ENCODE assay signal across 9 cellular contexts in genomic region chr16:22194707-22195444, GRCh38. TPM values are rescaled to one million over a fixed set of nuclear protein-coding genes. Genes with fewer than 3 reads are reported as not detected.
DNase-seq lines count a peak whose midpoint lies in the region; TF ChIP-seq lines count a peak whose summit lies in the region.
"Had no signal": no experiment of that assay in that cellular context is flagged by ENCODE, and none has a peak within 500 bp of the region (broad histone marks: within the 10 kb centered on the region; RNA-seq: fewer than 3 reads in every experiment).

No MANE protein-coding gene starts in this region.

- CTCF ChIA-PET in MCF 10A (lab: Yijun Ruan, JAX) (interaction anchor here (0.6 to 8.7 kb wide), 15 partner anchors 9 to 537 kb away, joined by 3 to 64 read pairs (median 3); partner anchors contain the start of genes POLR3E and UQCRC2), mammary epithelial cell (lab: Charles Lee; ENCODE audit: low non-redundant PET) (no interaction called here)

- H3K36me3 ChIP-seq in mammary epithelial cell (ENCODE audit: insufficient read depth, low read length): no peaks in the 10 kb centered on the region
- H3K36me3 ChIP-seq in mesenchymal stem cell (ENCODE audit: control insufficient read depth in 1 of 2, insufficient read depth in 2 of 2, low read depth in 1 of 2, low read length in 2 of 2): no peaks in the 10 kb centered on the region
- H3K36me3 ChIP-seq in transverse colon: no peaks in the 10 kb centered on the region

- no peaks in the 10 kb centered on the region for H3K79me2 ChIP-seq in mammary epithelial cell (ENCODE audit: insufficient read depth, low read length)

- H3K4me1 Mint-ChIP-seq in MCF 10A (ENCODE audit: insufficient read depth, unreplicated experiment): peaks cover 34% of the 10 kb centered on the region
- peaks cover 52% of the 10 kb centered on the region for H3K4me1 Mint-ChIP-seq in activated naive CD8-positive, alpha-beta T cell (ENCODE audit: low read depth)

- dilution Hi-C loops in mammary epithelial cell (cut with HindIII; ENCODE audit: low sequenced_read_pairs): loop anchor here (10.0 kb wide), 1 partner anchor 60 kb away; no protein-coding TSS in a partner anchor

- no peak overlapping the region for H3K4ac ChIP-seq in mesenchymal stem cell (ENCODE audit: low read depth in 1 of 2, low read length in 2 of 2)

- peaks cover 27% of the 10 kb centered on the region for H3K4me1 ChIP-seq in mammary epithelial cell (ENCODE audit: insufficient read depth, low read length)
- peaks cover 12% of the 10 kb centered on the region for H3K4me1 ChIP-seq in mesenchymal stem cell (ENCODE audit: control insufficient read depth, insufficient read depth, low read depth, low read length)
- peaks cover 7 to 43% (median 13%) of the 10 kb centered on the region in 4 donors for H3K4me1 ChIP-seq in transverse colon

- H2BK120ac ChIP-seq in mesenchymal stem cell (ENCODE audit: low read depth, low read length): no peak overlapping the region

- no peak overlapping the region for H3K18ac ChIP-seq in mesenchymal stem cell (ENCODE audit: low read depth in 1 of 2, low read length in 2 of 2)

- peaks cover 19% of the 10 kb centered on the region for H3K36me3 Mint-ChIP-seq in MCF 10A (ENCODE audit: insufficient read depth, unreplicated experiment)
- H3K36me3 Mint-ChIP-seq in activated naive CD8-positive, alpha-beta T cell: peaks cover 6% of the 10 kb centered on the region

- H2AFZ ChIP-seq in mammary epithelial cell (ENCODE audit: low read depth, low read length) (no peak overlapping the region), mesenchymal stem cell (ENCODE audit: low read depth, low read length) (no peak overlapping the region)

- no peak overlapping the region for H3K4me3 ChIP-seq in mammary epithelial cell (replicated peaks in 1 of 3; ENCODE audit: insufficient read depth in 1 of 3, low read depth in 2 of 3, low read length in 3 of 3)
- H3K4me3 ChIP-seq in mesenchymal stem cell (ENCODE audit: insufficient read depth in 1 of 2, low read depth in 1 of 2, low read length in 2 of 2): no peak overlapping the region
- no peak overlapping the region for H3K4me3 ChIP-seq in transverse colon

- no peaks in the 10 kb centered on the region for H3K27me3 Mint-ChIP-seq in MCF 10A (ENCODE audit: insufficient read depth, unreplicated experiment)
- H3K27me3 Mint-ChIP-seq in activated naive CD8-positive, alpha-beta T cell: no peaks in the 10 kb centered on the region

- DNase-seq in MCF 10A (ENCODE audit: unreplicated experiment): no peak
- DNase-seq in mammary epithelial cell: no peak
- no peak for DNase-seq in mesenchymal stem cell
- no peak for DNase-seq in transverse colon
- no peak for DNase-seq in NOMO-1 treated with DMSO at 0.1 percent for 48 hours (lab: John Stamatoyannopoulos, UW; ENCODE audit: unreplicated experiment)
- DNase-seq in NCI-H146 treated with DMSO at 0.1 percent for 48 hours (lab: John Stamatoyannopoulos, UW; ENCODE audit: unreplicated experiment): no peak
- DNase-seq in NCI-H510A (lab: John Stamatoyannopoulos, UW): no peak

- H3K27ac ChIP-seq in mammary epithelial cell (ENCODE audit: insufficient read depth, low read depth, low read length) (no peak overlapping the region), mesenchymal stem cell (ENCODE audit: low read length, poor library complexity, severe bottlenecking) (no peak overlapping the region), transverse colon (peak overlapping the region; percentile 72 to 85 (median 80))

- H3K79me1 ChIP-seq in mesenchymal stem cell (replicated peaks; ENCODE audit: low read length, poor library complexity, severe bottlenecking): no peaks in the 10 kb centered on the region

- intact Hi-C loops in MCF 10A (cut with micrococcal nuclease): no loop called here
- intact Hi-C loops in mammary epithelial cell (cut with micrococcal nuclease): loop anchor here (1.0 to 10.0 kb wide), 5 partner anchors 11 to 1038 kb away; partner anchors contain the start of genes EEF2K, LDAF1 and POLR3E
- intact Hi-C loops in transverse colon (cut with DNase I; ENCODE audit: low total_unique reads): no loop called here

- no peak overlapping the region for H3K4me2 ChIP-seq in mammary epithelial cell (ENCODE audit: insufficient read depth, low read depth, low read length)
- no peak overlapping the region for H3K4me2 ChIP-seq in mesenchymal stem cell (ENCODE audit: low read length, poor library complexity, severe bottlenecking)

- H2BK5ac ChIP-seq in mesenchymal stem cell (ENCODE audit: low read depth, low read length, poor library complexity, severe bottlenecking): no peak overlapping the region

- no peak overlapping the region for H2BK15ac ChIP-seq in mesenchymal stem cell (ENCODE audit: low read depth, poor library complexity, severe bottlenecking)

- H3K27ac Mint-ChIP-seq in MCF 10A (ENCODE audit: low read depth, unreplicated experiment): peak overlapping the region; percentile 40
- peak overlapping the region; percentile 94 for H3K27ac Mint-ChIP-seq in activated naive CD8-positive, alpha-beta T cell

- H2BK12ac ChIP-seq in mesenchymal stem cell (ENCODE audit: low read length in 2 of 2): peak overlapping the region in 1 of 2 experiments; percentile 45

- no peak overlapping the region for H3K9ac ChIP-seq in mammary epithelial cell (ENCODE audit: insufficient read depth, low read length)
- H3K9ac ChIP-seq in mesenchymal stem cell (ENCODE audit: low read length): peak overlapping the region; percentile 15

- no peak overlapping the region for H3K14ac ChIP-seq in mesenchymal stem cell (ENCODE audit: low read length in 2 of 2)

- no peak overlapping the region for H4K91ac ChIP-seq in mesenchymal stem cell (ENCODE audit: low read length)

- BruUV-seq in MCF 10A (replicated peaks; lab: Mats Ljungman, UMichigan) (no TSS peak), mammary epithelial cell (replicated peaks; lab: Mats Ljungman, UMichigan) (no TSS peak)

- peak overlapping the region; percentile 54 for H2AK5ac ChIP-seq in mesenchymal stem cell (ENCODE audit: low read length, severe bottlenecking)

- H3K4me3 Mint-ChIP-seq in MCF 10A (ENCODE audit: unreplicated experiment): peak overlapping the region; percentile 74
- H3K4me3 Mint-ChIP-seq in activated naive CD8-positive, alpha-beta T cell: peak overlapping the region; percentile 86

- H4K8ac ChIP-seq in mesenchymal stem cell (ENCODE audit: low read length): no peak overlapping the region

- in situ Hi-C loops in mammary epithelial cell (cut with MboI; ENCODE audit: low sequenced_read_pairs in 2 of 2): loop anchor here (5.0 to 25.0 kb wide), 2 partner anchors 102 to 383 kb away; partner anchors contain the start of gene POLR3E (in 1 of the 2)
- in situ Hi-C loops in transverse colon (cut with MboI; ENCODE audit: low pct_ligation_motif_present in 1 of 4, low pct_unique_long_range_greater_than_20kb in 1 of 4, low sequenced_read_pairs in 3 of 4): loop anchor here in 1 of 4 donors (5.0 kb wide), 1 partner anchor 102 kb away; the partner anchor contains the start of gene POLR3E

- no peak for TF ChIP-seq POLR2A in transverse colon (IDR thresholded peaks at IDR 0.05)

- H3K9me3 ChIP-seq in mammary epithelial cell (replicated peaks; ENCODE audit: insufficient read depth, low read length) (no peaks in the 10 kb centered on the region), mesenchymal stem cell (ENCODE audit: control insufficient read depth, low read length) (no peaks in the 10 kb centered on the region), transverse colon (no peaks in the 10 kb centered on the region)

- H4K20me1 ChIP-seq in mammary epithelial cell (ENCODE audit: insufficient read depth, low read length): no peaks in the 10 kb centered on the region

- H3K9me3 Mint-ChIP-seq in MCF 10A (ENCODE audit: unreplicated experiment): no peaks in the 10 kb centered on the region
- H3K9me3 Mint-ChIP-seq in activated naive CD8-positive, alpha-beta T cell (ENCODE audit: low read depth): peaks cover 8% of the 10 kb centered on the region

- 47% methylated on average over 9 of the region's 9 CpGs for WGBS in mammary epithelial cell (ENCODE audit: low coverage, missing lambda C conversion rate)
- 80% methylated on average over 9 of the region's 9 CpGs for WGBS in mesenchymal stem cell
- WGBS in transverse colon (ENCODE audit: low coverage in 1 of 2), 2 donors: 70 to 81% methylated on average over 3 to 9 of the region's 9 CpGs

- TF ChIP-seq CTCF in MCF 10A (IDR thresholded peaks at IDR 0.05; ENCODE audit: unreplicated experiment): no peak
- TF ChIP-seq CTCF in mammary epithelial cell (conservative IDR thresholded peaks at IDR 0.05 in 1 of 2, IDR thresholded peaks at IDR 0.05 in 1 of 2; ENCODE audit: extremely low read depth in 1 of 2, insufficient read depth in 1 of 2, low read depth in 1 of 2, low read length in 2 of 2): no peak
- TF ChIP-seq CTCF in transverse colon (IDR thresholded peaks at IDR 0.05): no peak

- TF ChIP-seq EP300 in transverse colon (IDR thresholded peaks at IDR 0.05; ENCODE audit: low read depth): no peak

- H3K23ac ChIP-seq in mesenchymal stem cell (ENCODE audit: low read length in 2 of 2): no peak overlapping the region

- POLR2A ChIA-PET in MCF 10A (lab: Yijun Ruan, JAX): interaction anchor here (0.6 to 3.1 kb wide), 5 partner anchors 9 to 1310 kb away, joined by 3 to 20 read pairs (median 4); partner anchors contain the start of gene POLR3E

- no peaks in the 10 kb centered on the region for H3K27me3 ChIP-seq in mammary epithelial cell (ENCODE audit: insufficient read depth, low read length)
- no peaks in the 10 kb centered on the region for H3K27me3 ChIP-seq in mesenchymal stem cell (ENCODE audit: control insufficient read depth in 1 of 2, insufficient read depth in 1 of 2, low read length in 2 of 2)
- no peaks in the 10 kb centered on the region for H3K27me3 ChIP-seq in transverse colon

RNA-seq across cellular contexts. Expression of gene EEF2K, which starts 11.2 kb away (rescaled TPM):
- total RNA-seq in MCF 10A (2022): 15.0 and 15.9 TPM in 2 replicates
- total RNA-seq in mammary epithelial cell: 10 to 100 TPM; 16.0 to 22.8 TPM
- polyA plus RNA-seq in mammary epithelial cell: 16.3 TPM
- 27.0 TPM for polyA minus RNA-seq in mammary epithelial cell
- polyA plus RNA-seq in mesenchymal stem cell (2013, experiment 1 of 2): 9.4 TPM
- polyA plus RNA-seq in mesenchymal stem cell (2013, experiment 2 of 2): 8.5 TPM
- 100 to 1,000 TPM in 1 of 4 donors, 10 to 100 TPM in 3; 22.2 to 223 (median 50.1) TPM for total RNA-seq in transverse colon

RNA-seq across cellular contexts. Expression of gene SDR42E2, which starts 32.6 kb away (rescaled TPM):
- total RNA-seq in MCF 10A (2022) (not detected in 2 replicates), mammary epithelial cell (not detected), transverse colon (not detected)
- polyA plus RNA-seq in mammary epithelial cell: not detected
- not detected for polyA minus RNA-seq in mammary epithelial cell
- 0.01 TPM for polyA plus RNA-seq in mesenchymal stem cell (2013, experiment 1 of 2)
- 0.01 TPM for polyA plus RNA-seq in mesenchymal stem cell (2013, experiment 2 of 2)
- polyA plus RNA-seq: fibroblast of lung had no signal

Comparison
In these comparisons a context has a peak if more than half of its experiments do, and no peak if none do; other contexts are left out.
1. H3K27ac ChIP-seq: peak in transverse colon (4 of 4); none in mammary epithelial cell (single experiment) and mesenchymal stem cell (single experiment).